9 cellular contexts compared by ENCODE assay signal in genomic region chr1:150572918-150573647, GRCh38. TPM values are rescaled to one million over a fixed set of nuclear protein-coding genes. Genes with fewer than 3 reads are reported as not detected.
DNase-seq lines count a peak whose midpoint lies in the region; ATAC-seq, FAIRE-seq and TF ChIP-seq lines count a peak whose summit lies in the region.
"Had no signal": no experiment of that assay in that cellular context is flagged by ENCODE, and none has a peak within 500 bp of the region (broad histone marks: within the 10 kb centered on the region; RNA-seq: fewer than 3 reads in every experiment).

No MANE protein-coding gene starts in this region.

- in situ Hi-C loops in HepG2 (cut with HindIII; ENCODE audit: extremely low pct_ligation_motif_present, low pct_unique_long_range_greater_than_20kb): no loop called here
- in situ Hi-C loops in KBM-7 (cut with MboI; ENCODE audit: low pct_unique_long_range_greater_than_20kb, low sequenced_read_pairs): no loop called here

- no peak overlapping the region for H3K9ac ChIP-seq in HepG2 (ENCODE audit: insufficient read depth, low read depth, low read length)

- no peak for FAIRE-seq in HepG2 (lab: Jason Lieb, UNC)

- no peak for TF ChIP-seq RAD21 in HepG2 (CRISPR knock-in tag; IDR thresholded peaks at IDR 0.05)

- 89% methylated on average over 4 of the region's 4 CpGs for WGBS in HepG2 (ENCODE audit: low lambda C conversion rate)

- no TSS peak for BruUV-seq in HepG2 (replicated peaks; lab: Mats Ljungman, UMichigan)

- peaks cover 2% of the 10 kb centered on the region for H3K9me3 Mint-ChIP-seq in activated naive CD4-positive, alpha-beta T cell treated with anti-CD3 and anti-CD28 coated beads for 36 hours
- H3K9me3 Mint-ChIP-seq in activated T-helper 2 cell treated with anti-CD3 and anti-CD28 coated beads, Interferon-gamma antibody, Interleukin-2, Interleukin-4, amounts not matched to agents 10 μg/mL and 5 μg/mL and 100 μg/mL, durations not matched to agents 14 hours and 24 hours and 36 hours: no peaks in the 10 kb centered on the region
- no peaks in the 10 kb centered on the region for H3K9me3 Mint-ChIP-seq in type B pancreatic cell

- H4K20me1 ChIP-seq in HepG2 (ENCODE audit: insufficient read depth, low read length): peaks cover 60% of the 10 kb centered on the region

- no peaks in the 10 kb centered on the region; a peak in 1 of 5 replicates for H3K27me3 ChIP-seq in HepG2 (ENCODE audit: control insufficient read depth in 1 of 2, insufficient read depth in 2 of 2, low read length in 2 of 2)

- peaks cover 64% of the 10 kb centered on the region for H3K4me1 Mint-ChIP-seq in activated naive CD4-positive, alpha-beta T cell treated with anti-CD3 and anti-CD28 coated beads for 36 hours (ENCODE audit: low read depth)
- H3K4me1 Mint-ChIP-seq in activated T-helper 2 cell treated with anti-CD3 and anti-CD28 coated beads, Interferon-gamma antibody, Interleukin-2, Interleukin-4, amounts not matched to agents 10 μg/mL and 5 μg/mL and 100 μg/mL, durations not matched to agents 14 hours and 24 hours and 36 hours (ENCODE audit: low read depth): peaks cover 66% of the 10 kb centered on the region
- H3K4me1 Mint-ChIP-seq in type B pancreatic cell (ENCODE audit: unreplicated experiment): peaks cover 52% of the 10 kb centered on the region

- intact Hi-C loops in activated naive CD4-positive, alpha-beta T cell treated with anti-CD3 and anti-CD28 coated beads for 36 hours (cut with micrococcal nuclease): loop anchor here (1.0 kb wide), 2 partner anchors 11 to 40 kb away; no protein-coding TSS in a partner anchor
- intact Hi-C loops in activated T-helper 2 cell treated with anti-CD3 and anti-CD28 coated beads, Interferon-gamma antibody, Interleukin-2, Interleukin-4, amounts not matched to agents 10 μg/mL and 5 μg/mL and 100 μg/mL, durations not matched to agents 14 hours and 24 hours and 36 hours (cut with micrococcal nuclease): no loop called here
- intact Hi-C loops in HepG2 (cut with micrococcal nuclease; ENCODE audit: unreplicated experiment): no loop called here

- ATAC-seq in HepG2: no peak

- POLR2A ChIA-PET in HepG2 (lab: Yijun Ruan, JAX): interaction anchor here (0.7 to 11.9 kb wide), 5 partner anchors 8 to 303 kb away, joined by 3 to 469 read pairs (median 3); partner anchors contain the start of gene ARNT

- H3K4me3 Mint-ChIP-seq in activated naive CD4-positive, alpha-beta T cell treated with anti-CD3 and anti-CD28 coated beads for 36 hours: peak overlapping the region; percentile 90
- peak overlapping the region; percentile 98 for H3K4me3 Mint-ChIP-seq in activated T-helper 2 cell treated with anti-CD3 and anti-CD28 coated beads, Interferon-gamma antibody, Interleukin-2, Interleukin-4, amounts not matched to agents 10 μg/mL and 5 μg/mL and 100 μg/mL, durations not matched to agents 14 hours and 24 hours and 36 hours (ENCODE audit: low read depth)
- peak overlapping the region; percentile 11 for H3K4me3 Mint-ChIP-seq in type B pancreatic cell

- peaks cover 72% of the 10 kb centered on the region for H3K4me1 ChIP-seq in HepG2 (ENCODE audit: insufficient read depth, low read length)

- H3K27ac Mint-ChIP-seq in activated naive CD4-positive, alpha-beta T cell treated with anti-CD3 and anti-CD28 coated beads for 36 hours: peak overlapping the region; percentile 96
- peak overlapping the region; percentile 75 for H3K27ac Mint-ChIP-seq in activated T-helper 2 cell treated with anti-CD3 and anti-CD28 coated beads, Interferon-gamma antibody, Interleukin-2, Interleukin-4, amounts not matched to agents 10 μg/mL and 5 μg/mL and 100 μg/mL, durations not matched to agents 14 hours and 24 hours and 36 hours
- H3K27ac Mint-ChIP-seq in type B pancreatic cell: peak overlapping the region; percentile 84

- no peaks in the 10 kb centered on the region for H3K27me3 Mint-ChIP-seq in activated naive CD4-positive, alpha-beta T cell treated with anti-CD3 and anti-CD28 coated beads for 36 hours (ENCODE audit: low read depth)
- no peaks in the 10 kb centered on the region for H3K27me3 Mint-ChIP-seq in activated T-helper 2 cell treated with anti-CD3 and anti-CD28 coated beads, Interferon-gamma antibody, Interleukin-2, Interleukin-4, amounts not matched to agents 10 μg/mL and 5 μg/mL and 100 μg/mL, durations not matched to agents 14 hours and 24 hours and 36 hours (ENCODE audit: low read depth)
- H3K27me3 Mint-ChIP-seq in type B pancreatic cell: no peaks in the 10 kb centered on the region

- H3K27ac ChIP-seq in HepG2 (ENCODE audit: extremely low read length, insufficient read depth, low read length): no peak overlapping the region

- peaks cover 0 to 42% of the 10 kb centered on the region in 2 experiments; a peak in 4 of 5 replicates for H3K36me3 ChIP-seq in HepG2 (replicated peaks in 1 of 2; ENCODE audit: control insufficient read depth in 1 of 2, insufficient read depth in 2 of 2, low read length in 2 of 2)

- no peak overlapping the region for H3K4me2 ChIP-seq in HepG2 (ENCODE audit: low read depth, low read length)

- no peak for TF ChIP-seq CTCF in HepG2 (CRISPR knock-in tag; IDR thresholded peaks at IDR 0.05)
- no peak for TF ChIP-seq CTCF in type B pancreatic cell (conservative IDR thresholded peaks at IDR 0.05)

- peak; percentile 1 to 67; a peak in 3 of 4 replicates for TF ChIP-seq POLR2A in HepG2 (IDR thresholded peaks at IDR 0.05; ENCODE audit: insufficient read depth in 1 of 2, low read depth in 2 of 2, low read length in 2 of 2)

- no peaks in the 10 kb centered on the region for H3K9me3 ChIP-seq in HepG2 (ENCODE audit: low read length)

- DNase-seq in activated naive CD4-positive, alpha-beta T cell treated with anti-CD3 and anti-CD28 coated beads for 36 hours: no peak
- DNase-seq in activated naive CD4-positive, alpha-beta T cell treated with anti-CD3 and anti-CD28 coated beads, Interleukin-2, amount 50 U/mL, for 16 hours: no peak
- DNase-seq in activated T-helper 2 cell treated with anti-CD3 and anti-CD28 coated beads, Interferon-gamma antibody, Interleukin-2, Interleukin-4, amounts not matched to agents 10 μg/mL and 5 μg/mL and 100 μg/mL, durations not matched to agents 14 hours and 24 hours and 36 hours (ENCODE audit: low spot score): no peak
- DNase-seq in HepG2 (ENCODE audit: low spot score) (no peak), type B pancreatic cell (ENCODE audit: extremely low spot score, unreplicated experiment) (no peak), amygdala (lab: John Stamatoyannopoulos, UW) (no peak), KBM-7 (no peak)
- no peak for DNase-seq in activated effector memory CD4-positive, alpha-beta T cell treated with Interleukin-2 at 50 U/mL for 16 hours

- H3K4me3 ChIP-seq in HepG2 (replicated peaks in 1 of 3; ENCODE audit: insufficient read depth in 1 of 3, low read depth in 2 of 3, low read length in 3 of 3): no peak overlapping the region

- H3K79me2 ChIP-seq in HepG2 (ENCODE audit: insufficient read depth, low read length): peaks cover 68% of the 10 kb centered on the region

- CTCF ChIA-PET in activated naive CD4-positive, alpha-beta T cell treated with anti-CD3 and anti-CD28 coated beads for 36 hours (lab: Charles Lee): interaction anchor here (0.7 to 9.5 kb wide), 2 partner anchors 10 to 56 kb away, joined by 3 to 156 read pairs; partner anchors contain the start of gene ENSA
- CTCF ChIA-PET in HepG2 (lab: Yijun Ruan, JAX; ENCODE audit: low intra/inter-chr PET ratio, low total read pairs): no interaction called here

- no peak overlapping the region for H2AFZ ChIP-seq in HepG2 (ENCODE audit: low read length)

- peaks cover 81% of the 10 kb centered on the region for H3K36me3 Mint-ChIP-seq in activated naive CD4-positive, alpha-beta T cell treated with anti-CD3 and anti-CD28 coated beads for 36 hours (ENCODE audit: low read depth)
- H3K36me3 Mint-ChIP-seq in activated T-helper 2 cell treated with anti-CD3 and anti-CD28 coated beads, Interferon-gamma antibody, Interleukin-2, Interleukin-4, amounts not matched to agents 10 μg/mL and 5 μg/mL and 100 μg/mL, durations not matched to agents 14 hours and 24 hours and 36 hours (ENCODE audit: low read depth): peaks cover 93% of the 10 kb centered on the region
- peaks cover 48% of the 10 kb centered on the region for H3K36me3 Mint-ChIP-seq in type B pancreatic cell

- TF ChIP-seq EP300 in HepG2 (IDR thresholded peaks at IDR 0.05; ENCODE audit: low read depth in 2 of 2, low read length in 2 of 2) (no peak), HepG2 (CRISPR knock-in tag; IDR thresholded peaks at IDR 0.05; ENCODE audit: borderline replicate concordance) (no peak)

RNA-seq across cellular contexts. Expression of gene MCL1, which starts 6.3 kb away (rescaled TPM):
- 100 to 1,000 TPM; 228 to 235 TPM for total RNA-seq in activated naive CD4-positive, alpha-beta T cell treated with anti-CD3 and anti-CD28 coated beads for 36 hours
- total RNA-seq in activated T-helper 2 cell treated with anti-CD3 and anti-CD28 coated beads, Interferon-gamma antibody, Interleukin-2, Interleukin-4, amounts not matched to agents 10 μg/mL and 5 μg/mL and 100 μg/mL, durations not matched to agents 14 hours and 24 hours and 36 hours: 217 and 221 TPM in 2 replicates
- 113 and 125 TPM in 2 replicates for total RNA-seq in HepG2 (2016; rRNA removed; fragmentation: Illumina TruSeq; extraction: Trizol)
- total RNA-seq in HepG2 (2016; cell fraction: cytosol; rRNA removed; fragmentation: Illumina TruSeq; extraction: Trizol; ENCODE audit: low read depth): 16.3 and 19.0 TPM in 2 replicates
- total RNA-seq in HepG2 (2016; cell fraction: insoluble cytoplasmic fraction; rRNA removed; fragmentation: Illumina TruSeq; extraction: Trizol): 108 and 127 TPM in 2 replicates
- total RNA-seq in HepG2 (2016; cell fraction: membrane; rRNA removed; fragmentation: Illumina TruSeq; extraction: Trizol): 41.9 and 48.9 TPM in 2 replicates
- total RNA-seq in HepG2 (2016; cell fraction: nucleus; rRNA removed; fragmentation: Illumina TruSeq; extraction: Trizol): 150 and 151 TPM in 2 replicates
- 69.5 and 70.6 TPM in 2 replicates for polyA plus RNA-seq in HepG2 (2011; rRNA removed)
- 40.6 and 51.3 TPM in 2 replicates for polyA plus RNA-seq in HepG2 (2011; cell fraction: cytosol; rRNA removed)
- 127 and 138 TPM in 2 replicates for polyA plus RNA-seq in HepG2 (2011; cell fraction: nucleus; rRNA removed)
- polyA plus RNA-seq in HepG2 (2012): 59.5 and 80.1 TPM in 2 replicates
- 5.6 and 6.4 TPM in 2 replicates for polyA plus RNA-seq in HepG2 (2016; cell fraction: cytosol; fragmentation: Illumina TruSeq; extraction: Trizol; ENCODE audit: low read depth)
- polyA plus RNA-seq in HepG2 (2016; cell fraction: insoluble cytoplasmic fraction; fragmentation: Illumina TruSeq; extraction: Trizol; ENCODE audit: low read depth): 99.4 and 100.0 TPM in 2 replicates
- polyA plus RNA-seq in HepG2 (2016; cell fraction: membrane; fragmentation: Illumina TruSeq; extraction: Trizol; ENCODE audit: low read depth): 21.9 and 23.4 TPM in 2 replicates
- polyA plus RNA-seq in HepG2 (2016; cell fraction: nucleus; fragmentation: Illumina TruSeq; extraction: Trizol; ENCODE audit: insufficient read depth, low read depth): 207 and 216 TPM in 2 replicates
- 65.4 and 90.8 TPM in 2 replicates for polyA minus RNA-seq in HepG2 (2011; rRNA and poly(A)+ RNA removed; ENCODE audit: low replicate concordance)
- 72.9 and 73.2 TPM in 2 replicates for polyA minus RNA-seq in HepG2 (2011; cell fraction: cytosol; rRNA and poly(A)+ RNA removed)
- polyA minus RNA-seq in HepG2 (2011; cell fraction: nucleus; rRNA and poly(A)+ RNA removed): 152 and 196 TPM in 2 replicates
- 187 and 280 TPM in 2 replicates for total RNA-seq in type B pancreatic cell (ENCODE audit: low replicate concordance)

RNA-seq across cellular contexts. Expression of gene ADAMTSL4, which starts 23.9 kb away (rescaled TPM):
- 1 to 10 TPM; 1.3 to 2.0 TPM for total RNA-seq in activated naive CD4-positive, alpha-beta T cell treated with anti-CD3 and anti-CD28 coated beads for 36 hours
- 2.7 and 2.9 TPM in 2 replicates for total RNA-seq in activated T-helper 2 cell treated with anti-CD3 and anti-CD28 coated beads, Interferon-gamma antibody, Interleukin-2, Interleukin-4, amounts not matched to agents 10 μg/mL and 5 μg/mL and 100 μg/mL, durations not matched to agents 14 hours and 24 hours and 36 hours
- 1.9 and 3.9 TPM in 2 replicates for total RNA-seq in HepG2 (2016; rRNA removed; fragmentation: Illumina TruSeq; extraction: Trizol)
- 1.3 and 1.4 TPM in 2 replicates for total RNA-seq in HepG2 (2016; cell fraction: cytosol; rRNA removed; fragmentation: Illumina TruSeq; extraction: Trizol; ENCODE audit: low read depth)
- 1.4 and 3.5 TPM in 2 replicates for total RNA-seq in HepG2 (2016; cell fraction: insoluble cytoplasmic fraction; rRNA removed; fragmentation: Illumina TruSeq; extraction: Trizol)
- total RNA-seq in HepG2 (2016; cell fraction: membrane; rRNA removed; fragmentation: Illumina TruSeq; extraction: Trizol): 2.8 TPM in 2 replicates
- total RNA-seq in HepG2 (2016; cell fraction: nucleus; rRNA removed; fragmentation: Illumina TruSeq; extraction: Trizol): 5.1 and 8.0 TPM in 2 replicates
- polyA plus RNA-seq in HepG2 (2011; rRNA removed): 15.1 and 16.4 TPM in 2 replicates
- 7.9 and 8.3 TPM in 2 replicates for polyA plus RNA-seq in HepG2 (2011; cell fraction: cytosol; rRNA removed)
- polyA plus RNA-seq in HepG2 (2011; cell fraction: nucleus; rRNA removed): 81.6 and 99.7 TPM in 2 replicates
- polyA plus RNA-seq in HepG2 (2012): 6.4 and 10.9 TPM in 2 replicates
- polyA plus RNA-seq in HepG2 (2016; cell fraction: cytosol; fragmentation: Illumina TruSeq; extraction: Trizol; ENCODE audit: low read depth): 0.93 and 1.3 TPM in 2 replicates
- 4.0 and 4.2 TPM in 2 replicates for polyA plus RNA-seq in HepG2 (2016; cell fraction: insoluble cytoplasmic fraction; fragmentation: Illumina TruSeq; extraction: Trizol; ENCODE audit: low read depth)
- 3.3 and 3.7 TPM in 2 replicates for polyA plus RNA-seq in HepG2 (2016; cell fraction: membrane; fragmentation: Illumina TruSeq; extraction: Trizol; ENCODE audit: low read depth)
- polyA plus RNA-seq in HepG2 (2016; cell fraction: nucleus; fragmentation: Illumina TruSeq; extraction: Trizol; ENCODE audit: insufficient read depth, low read depth): 32.6 and 38.0 TPM in 2 replicates
- 5.9 and 8.8 TPM in 2 replicates for polyA minus RNA-seq in HepG2 (2011; rRNA and poly(A)+ RNA removed; ENCODE audit: low replicate concordance)
- 5.3 and 6.0 TPM in 2 replicates for polyA minus RNA-seq in HepG2 (2011; cell fraction: cytosol; rRNA and poly(A)+ RNA removed)
- 9.4 TPM in 2 replicates for polyA minus RNA-seq in HepG2 (2011; cell fraction: nucleus; rRNA and poly(A)+ RNA removed)
- 12.5 and 24.6 TPM in 2 replicates for total RNA-seq in type B pancreatic cell (ENCODE audit: low replicate concordance)

RNA-seq across cellular contexts. Expression of gene ENSA, which starts 56.3 kb away (rescaled TPM):
- total RNA-seq in activated naive CD4-positive, alpha-beta T cell treated with anti-CD3 and anti-CD28 coated beads for 36 hours: 100 to 1,000 TPM; 187 to 193 TPM
- total RNA-seq in activated T-helper 2 cell treated with anti-CD3 and anti-CD28 coated beads, Interferon-gamma antibody, Interleukin-2, Interleukin-4, amounts not matched to agents 10 μg/mL and 5 μg/mL and 100 μg/mL, durations not matched to agents 14 hours and 24 hours and 36 hours: 252 and 253 TPM in 2 replicates
- total RNA-seq in HepG2 (2016; rRNA removed; fragmentation: Illumina TruSeq; extraction: Trizol): 111 and 137 TPM in 2 replicates
- 32.7 and 33.3 TPM in 2 replicates for total RNA-seq in HepG2 (2016; cell fraction: cytosol; rRNA removed; fragmentation: Illumina TruSeq; extraction: Trizol; ENCODE audit: low read depth)
- total RNA-seq in HepG2 (2016; cell fraction: insoluble cytoplasmic fraction; rRNA removed; fragmentation: Illumina TruSeq; extraction: Trizol): 104 and 136 TPM in 2 replicates
- total RNA-seq in HepG2 (2016; cell fraction: membrane; rRNA removed; fragmentation: Illumina TruSeq; extraction: Trizol): 71.0 and 79.7 TPM in 2 replicates
- 59.2 and 64.7 TPM in 2 replicates for total RNA-seq in HepG2 (2016; cell fraction: nucleus; rRNA removed; fragmentation: Illumina TruSeq; extraction: Trizol)
- 54.5 and 55.1 TPM in 2 replicates for polyA plus RNA-seq in HepG2 (2011; rRNA removed)
- 35.3 and 39.9 TPM in 2 replicates for polyA plus RNA-seq in HepG2 (2011; cell fraction: cytosol; rRNA removed)
- polyA plus RNA-seq in HepG2 (2011; cell fraction: nucleus; rRNA removed): 18.3 and 19.1 TPM in 2 replicates
- polyA plus RNA-seq in HepG2 (2012): 68.7 and 69.6 TPM in 2 replicates
- polyA plus RNA-seq in HepG2 (2016; cell fraction: cytosol; fragmentation: Illumina TruSeq; extraction: Trizol; ENCODE audit: low read depth): 46.8 and 50.7 TPM in 2 replicates
- 203 and 211 TPM in 2 replicates for polyA plus RNA-seq in HepG2 (2016; cell fraction: insoluble cytoplasmic fraction; fragmentation: Illumina TruSeq; extraction: Trizol; ENCODE audit: low read depth)
- polyA plus RNA-seq in HepG2 (2016; cell fraction: membrane; fragmentation: Illumina TruSeq; extraction: Trizol; ENCODE audit: low read depth): 87.0 and 96.1 TPM in 2 replicates
- polyA plus RNA-seq in HepG2 (2016; cell fraction: nucleus; fragmentation: Illumina TruSeq; extraction: Trizol; ENCODE audit: insufficient read depth, low read depth): 97.2 and 103 TPM in 2 replicates
- 25.8 and 53.2 TPM in 2 replicates for polyA minus RNA-seq in HepG2 (2011; rRNA and poly(A)+ RNA removed; ENCODE audit: low replicate concordance)
- polyA minus RNA-seq in HepG2 (2011; cell fraction: cytosol; rRNA and poly(A)+ RNA removed): 16.0 and 18.2 TPM in 2 replicates
- 34.9 and 47.6 TPM in 2 replicates for polyA minus RNA-seq in HepG2 (2011; cell fraction: nucleus; rRNA and poly(A)+ RNA removed)
- 153 and 185 TPM in 2 replicates for total RNA-seq in type B pancreatic cell (ENCODE audit: low replicate concordance)

RNA-seq across cellular contexts. Expression of gene FALEC, which starts 57.5 kb away (rescaled TPM):
- total RNA-seq in activated naive CD4-positive, alpha-beta T cell treated with anti-CD3 and anti-CD28 coated beads for 36 hours: not detected
- 0.37 and 1.9 TPM in 2 replicates for total RNA-seq in activated T-helper 2 cell treated with anti-CD3 and anti-CD28 coated beads, Interferon-gamma antibody, Interleukin-2, Interleukin-4, amounts not matched to agents 10 μg/mL and 5 μg/mL and 100 μg/mL, durations not matched to agents 14 hours and 24 hours and 36 hours
- 0.71 TPM in 1 of 2 replicates, not detected in the other for total RNA-seq in HepG2 (2016; rRNA removed; fragmentation: Illumina TruSeq; extraction: Trizol)
- total RNA-seq in HepG2 (2016; cell fraction: cytosol; rRNA removed; fragmentation: Illumina TruSeq; extraction: Trizol; ENCODE audit: low read depth): 1.2 and 1.9 TPM in 2 replicates
- 0.40 and 1.6 TPM in 2 replicates for total RNA-seq in HepG2 (2016; cell fraction: insoluble cytoplasmic fraction; rRNA removed; fragmentation: Illumina TruSeq; extraction: Trizol)
- total RNA-seq in HepG2 (2016; cell fraction: membrane; rRNA removed; fragmentation: Illumina TruSeq; extraction: Trizol): 1.9 and 2.4 TPM in 2 replicates
- 0.84 TPM in 1 of 2 replicates, not detected in the other for total RNA-seq in HepG2 (2016; cell fraction: nucleus; rRNA removed; fragmentation: Illumina TruSeq; extraction: Trizol)
- polyA plus RNA-seq in HepG2 (2011; rRNA removed): 0.20 and 0.33 TPM in 2 replicates
- 0.48 TPM in 1 of 2 replicates, not detected in the other for polyA plus RNA-seq in HepG2 (2011; cell fraction: cytosol; rRNA removed)
- 0.45 TPM in 1 of 2 replicates, not detected in the other for polyA plus RNA-seq in HepG2 (2011; cell fraction: nucleus; rRNA removed)
- polyA plus RNA-seq in HepG2 (2012): 0.41 and 0.44 TPM in 2 replicates
- 1.0 and 1.6 TPM in 2 replicates for polyA plus RNA-seq in HepG2 (2016; cell fraction: cytosol; fragmentation: Illumina TruSeq; extraction: Trizol; ENCODE audit: low read depth)
- 0.53 and 1.0 TPM in 2 replicates for polyA plus RNA-seq in HepG2 (2016; cell fraction: insoluble cytoplasmic fraction; fragmentation: Illumina TruSeq; extraction: Trizol; ENCODE audit: low read depth)
- polyA plus RNA-seq in HepG2 (2016; cell fraction: membrane; fragmentation: Illumina TruSeq; extraction: Trizol; ENCODE audit: low read depth): 0.48 and 1.3 TPM in 2 replicates
- 3.8 and 3.9 TPM in 2 replicates for polyA plus RNA-seq in HepG2 (2016; cell fraction: nucleus; fragmentation: Illumina TruSeq; extraction: Trizol; ENCODE audit: insufficient read depth, low read depth)
- not detected in 2 replicates for polyA minus RNA-seq in HepG2 (2011; rRNA and poly(A)+ RNA removed; ENCODE audit: low replicate concordance)
- polyA minus RNA-seq in HepG2 (2011; cell fraction: cytosol; rRNA and poly(A)+ RNA removed): not detected in 2 replicates
- polyA minus RNA-seq in HepG2 (2011; cell fraction: nucleus; rRNA and poly(A)+ RNA removed): 1.6 TPM in 1 of 2 replicates, not detected in the other
- 0.55 and 0.80 TPM in 2 replicates for total RNA-seq in type B pancreatic cell (ENCODE audit: low replicate concordance)
- total RNA-seq: renal cortical epithelial cell had no signal

Comparison
In these comparisons a context has a peak if more than half of its experiments do, and no peak if none do; other contexts are left out.
1. H3K4me3 Mint-ChIP-seq: peak in every context shown above with its lines; median percentile 98 in activated T-helper 2 cell treated with anti-CD3 and anti-CD28 coated beads, Interferon-gamma antibody, Interleukin-2, Interleukin-4, amounts not matched to agents 10 μg/mL and 5 μg/mL and 100 μg/mL, durations not matched to agents 14 hours and 24 hours and 36 hours; 90 in activated naive CD4-positive, alpha-beta T cell treated with anti-CD3 and anti-CD28 coated beads for 36 hours; 11 in type B pancreatic cell.